Comparison of ENCODE assay signal across 8 cellular contexts in the genomic region with DNA sequence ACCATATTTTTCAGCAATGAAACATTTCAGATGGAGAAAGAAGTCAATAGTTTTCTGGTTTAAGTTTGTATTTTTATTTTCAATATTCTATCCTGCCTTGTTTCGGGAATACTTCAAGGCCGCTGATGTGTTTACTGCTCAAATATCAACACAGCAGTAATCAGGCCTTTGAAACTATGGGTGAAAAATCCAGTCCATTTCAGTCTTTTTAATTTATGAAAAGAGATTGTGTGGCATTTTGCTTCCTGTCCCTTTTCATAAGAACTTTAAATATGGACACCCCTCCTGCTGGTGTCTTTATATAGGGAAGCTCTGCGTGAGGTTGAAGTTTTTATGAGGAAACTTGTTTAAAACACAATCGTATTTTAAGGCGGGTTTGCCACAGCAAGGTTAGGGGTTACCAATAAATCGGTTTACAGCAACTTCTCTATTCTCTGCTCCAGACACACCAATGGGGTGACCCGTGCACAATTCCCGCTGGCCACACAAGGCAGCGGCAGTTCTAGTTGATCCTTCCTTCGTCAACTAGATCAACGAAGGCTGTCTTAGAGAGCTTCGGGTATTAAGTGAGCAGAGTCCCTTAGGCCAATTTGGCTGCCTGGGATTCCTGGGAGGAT. TPM values are rescaled to one million over a fixed set of nuclear protein-coding genes. Genes with fewer than 3 reads are reported as not detected.
DNase-seq lines count a peak whose midpoint lies in the region; ATAC-seq, FAIRE-seq and TF ChIP-seq lines count a peak whose summit lies in the region.

No MANE protein-coding gene starts in this region.

- H3K27ac ChIP-seq in right cardiac atrium (ENCODE audit: low read length) (peak overlapping the region; percentile 95), small intestine (ENCODE audit: low read depth in 1 of 2, low read length in 1 of 2) (peak overlapping the region in 1 of 2 donors; percentile 84)

- no peaks in the 10 kb centered on the region for H3K27me3 ChIP-seq in right cardiac atrium (ENCODE audit: control insufficient read depth, insufficient read depth)
- no peaks in the 10 kb centered on the region for H3K27me3 ChIP-seq in small intestine (ENCODE audit: control insufficient read depth in 2 of 2, insufficient read depth in 2 of 2, low read length in 2 of 2)

- H3K36me3 ChIP-seq in small intestine (ENCODE audit: control insufficient read depth in 2 of 2, insufficient read depth in 2 of 2, low read length in 2 of 2) = no peaks in the 10 kb centered on the region

- H3K4me3 ChIP-seq in WI38 (ENCODE audit: low read depth, low read length) (peak overlapping the region; percentile 83), right cardiac atrium (ENCODE audit: low read length) (peak overlapping the region; percentile 72), retinal pigment epithelial cell (ENCODE audit: low read length) (peak overlapping the region; percentile 65), small intestine (ENCODE audit: low read depth in 1 of 2, low read length in 2 of 2) (no peak overlapping the region)

- intact Hi-C loops in right cardiac atrium (cut with DNase I) = loop anchor here in 3 of 4 donors (5.0 kb wide), 3 partner anchors 65 to 150 kb away; no protein-coding TSS in a partner anchor

- FAIRE-seq in H54 (lab: Jason Lieb, UNC) (peak; percentile 61), small intestine (lab: Jason Lieb, UNC) (no peak)

- WGBS in right cardiac atrium = 33% methylated on average over 12 of the region's 12 CpGs
- WGBS in small intestine, 3 donors = 58 to 65% (median 59%) methylated on average over 12 of the region's 12 CpGs

- DNase-seq in H54 (ENCODE audit: insufficient read length, low spot score) = no peak
- DNase-seq in right cardiac atrium = peak in 1 of 3 donors; percentile 70
- DNase-seq in retinal pigment epithelial cell (ENCODE audit: low read depth) = no peak
- no peak for DNase-seq in small intestine
- no peak for DNase-seq in NCI-H2029 (lab: John Stamatoyannopoulos, UW)
- DNase-seq in activated CD4-positive, alpha-beta T cell treated with anti-CD3 and anti-CD28 coated beads, Interleukin-2, amount 50 U/mL, for 4 hours = no peak
- DNase-seq in islet precursor cell = no peak

- no peak for TF ChIP-seq POLR2A in H54 (IDR thresholded peaks at IDR 0.05; ENCODE audit: low read depth, low read length)

- TF ChIP-seq CTCF in WI38 (IDR thresholded peaks at IDR 0.05; ENCODE audit: low read depth, low read length) = no peak
- TF ChIP-seq CTCF in retinal pigment epithelial cell (conservative IDR thresholded peaks at IDR 0.05; ENCODE audit: low read depth, low read length) = no peak

- ATAC-seq in right cardiac atrium = peak in 1 of 2 donors; percentile 1

- no peaks in the 10 kb centered on the region for H3K9me3 ChIP-seq in right cardiac atrium (ENCODE audit: control insufficient read depth, low read length)
- H3K9me3 ChIP-seq in small intestine (ENCODE audit: control insufficient read depth, low read depth) = no peaks in the 10 kb centered on the region

- H3K4me1 ChIP-seq in right cardiac atrium (ENCODE audit: control insufficient read depth, insufficient read depth, low read length) (peaks cover 3% of the 10 kb centered on the region), small intestine (ENCODE audit: control insufficient read depth in 2 of 2, insufficient read depth in 1 of 2, low read depth in 1 of 2, low read length in 1 of 2) (peaks cover 0 to 4% of the 10 kb centered on the region in 2 donors)

RNA-seq across cellular contexts. Expression of gene TANC1, which starts 1.2 kb away (rescaled TPM):
- total RNA-seq in right cardiac atrium = 10 to 100 TPM; 44.2 to 75.8 (median 51.1) TPM
- polyA plus RNA-seq in right cardiac atrium = 22.8 TPM
- 1 to 10 TPM; 7.4 to 8.9 (median 8.6) TPM for polyA plus RNA-seq in small intestine

Comparison
In these comparisons a context has a peak if more than half of its experiments do, and no peak if none do; other contexts are left out.
1. H3K4me3 ChIP-seq: peak in WI38 (single experiment), right cardiac atrium (single experiment) and retinal pigment epithelial cell (single experiment); none in small intestine (0 of 2).